In genomic region chr6:87407531-87407895, GRCh38 we compare ENCODE assay signal across 8 cellular contexts. TPM values are rescaled to one million over a fixed set of nuclear protein-coding genes. Genes with fewer than 3 reads are reported as not detected.
A peak's percentile ranks its signal among the peaks of the same experiment; 100 is the strongest.
DNase-seq lines count a peak whose midpoint lies in the region; ATAC-seq, FAIRE-seq and TF ChIP-seq lines count a peak whose summit lies in the region.

No MANE protein-coding gene starts in this region.

- H3K27ac ChIP-seq in astrocyte (ENCODE audit: low read depth, low read length) (peak overlapping the region; percentile 25), skin epidermis (peak overlapping the region in 19 of 21 experiments; percentile 16 to 84 (median 69))

- H3K9me3 ChIP-seq in astrocyte (ENCODE audit: insufficient read depth, low read depth, low read length) = no peaks in the 10 kb centered on the region
- H3K9me3 ChIP-seq in iPS-15b (ENCODE audit: control insufficient read depth, insufficient read depth, low read length) = no peaks in the 10 kb centered on the region

- no peak for DNase-seq in activated CD8-positive, alpha-beta memory T cell treated with anti-CD3 and anti-CD28 coated beads, Interleukin-2, amount 10 ng/mL, durations not matched to agents 7 days and 5 days
- DNase-seq in activated CD8-positive, alpha-beta memory T cell treated with anti-CD3 and anti-CD28 coated beads, Interleukin-2, amount 50 U/mL, for 48 hours = no peak
- DNase-seq in NCI-H345 (lab: John Stamatoyannopoulos, UW) = peak; percentile 74
- peak; percentile 18 for DNase-seq in astrocyte (ENCODE audit: low read depth)
- no peak for DNase-seq in activated effector memory CD4-positive, alpha-beta T cell treated with anti-CD3 and anti-CD28 coated beads, Interleukin-2, amount 50 U/mL, for 16 hours

- no peaks in the 10 kb centered on the region for H3K36me3 Mint-ChIP-seq in activated CD8-positive, alpha-beta memory T cell treated with anti-CD3 and anti-CD28 coated beads, Interleukin-2, amount 10 ng/mL, durations not matched to agents 7 days and 5 days
- H3K36me3 Mint-ChIP-seq in astrocyte (ENCODE audit: low read depth, unreplicated experiment) = no peaks in the 10 kb centered on the region

- no peak for TF ChIP-seq CTCF in astrocyte (IDR thresholded peaks at IDR 0.05; ENCODE audit: insufficient read depth, low read depth, low read length)

- no peaks in the 10 kb centered on the region for H3K79me2 ChIP-seq in astrocyte (ENCODE audit: insufficient read depth, low read length)

- FAIRE-seq in astrocyte (lab: Jason Lieb, UNC) = peak; percentile 17

- peaks cover 35% of the 10 kb centered on the region for H3K27me3 Mint-ChIP-seq in activated CD8-positive, alpha-beta memory T cell treated with anti-CD3 and anti-CD28 coated beads, Interleukin-2, amount 10 ng/mL, durations not matched to agents 7 days and 5 days
- H3K27me3 Mint-ChIP-seq in astrocyte (ENCODE audit: low read depth, unreplicated experiment) = no peaks in the 10 kb centered on the region

- H2AFZ ChIP-seq in astrocyte (ENCODE audit: low read depth, low read length) = peak overlapping the region; percentile 89

- CTCF ChIA-PET in activated CD8-positive, alpha-beta memory T cell treated with anti-CD3 and anti-CD28 coated beads, Interleukin-2, amount 10 ng/mL, durations not matched to agents 7 days and 5 days (lab: Charles Lee) = interaction anchor here (0.9 to 1.7 kb wide), 2 partner anchors 13 to 392 kb away, joined by 3 to 7 read pairs; no protein-coding TSS in a partner anchor

- H3K9ac ChIP-seq in astrocyte (ENCODE audit: low read length) (peak overlapping the region; percentile 75), iPS-15b (ENCODE audit: low read depth, low read length) (no peak overlapping the region)

- no peaks in the 10 kb centered on the region for H3K36me3 ChIP-seq in astrocyte (ENCODE audit: insufficient read depth, low read length)
- H3K36me3 ChIP-seq in iPS-15b (ENCODE audit: control insufficient read depth, insufficient read depth, low read length) = no peaks in the 10 kb centered on the region

- peaks cover 4% of the 10 kb centered on the region for H3K4me1 ChIP-seq in astrocyte (ENCODE audit: insufficient read depth, low read length)
- no peaks in the 10 kb centered on the region for H3K4me1 ChIP-seq in iPS-15b (ENCODE audit: control insufficient read depth, insufficient read depth, low read length)

- no peak overlapping the region for H3K27ac Mint-ChIP-seq in activated CD8-positive, alpha-beta memory T cell treated with anti-CD3 and anti-CD28 coated beads, Interleukin-2, amount 10 ng/mL, durations not matched to agents 7 days and 5 days
- H3K27ac Mint-ChIP-seq in astrocyte (ENCODE audit: unreplicated experiment) = peak overlapping the region; percentile 79

- no peaks in the 10 kb centered on the region for H4K20me1 ChIP-seq in astrocyte (ENCODE audit: insufficient read depth, low read length)

- peaks cover 11% of the 10 kb centered on the region for H3K4me1 Mint-ChIP-seq in activated CD8-positive, alpha-beta memory T cell treated with anti-CD3 and anti-CD28 coated beads, Interleukin-2, amount 10 ng/mL, durations not matched to agents 7 days and 5 days
- no peaks in the 10 kb centered on the region for H3K4me1 Mint-ChIP-seq in astrocyte (ENCODE audit: low read depth, unreplicated experiment)

- H3K4me3 Mint-ChIP-seq in activated CD8-positive, alpha-beta memory T cell treated with anti-CD3 and anti-CD28 coated beads, Interleukin-2, amount 10 ng/mL, durations not matched to agents 7 days and 5 days = peak overlapping the region; percentile 69
- H3K4me3 Mint-ChIP-seq in astrocyte (ENCODE audit: unreplicated experiment) = peak overlapping the region; percentile 91

- ATAC-seq in activated CD8-positive, alpha-beta memory T cell treated with anti-CD3 and anti-CD28 coated beads, Interleukin-2, amount 10 ng/mL, durations not matched to agents 7 days and 5 days = peak; percentile 5
- peak; percentile 12 for ATAC-seq in HG02678 (IDR thresholded peaks at IDR 0.05; ENCODE audit: unreplicated experiment)

- H3K4me3 ChIP-seq in astrocyte (ENCODE audit: insufficient read depth, low read depth, low read length) (peak overlapping the region; percentile 95), iPS-15b (ENCODE audit: low read depth, low read length) (peak overlapping the region; percentile 90), skin epidermis (peak overlapping the region; percentile 64 to 97 (median 83))

- no peaks in the 10 kb centered on the region for H3K9me3 Mint-ChIP-seq in activated CD8-positive, alpha-beta memory T cell treated with anti-CD3 and anti-CD28 coated beads, Interleukin-2, amount 10 ng/mL, durations not matched to agents 7 days and 5 days (ENCODE audit: low read depth)
- H3K9me3 Mint-ChIP-seq in astrocyte (ENCODE audit: unreplicated experiment) = no peaks in the 10 kb centered on the region

- H3K4me2 ChIP-seq in astrocyte (ENCODE audit: low read length) = peak overlapping the region; percentile 96

- H3K27me3 ChIP-seq in astrocyte (ENCODE audit: insufficient read depth, low read length) = no peaks in the 10 kb centered on the region
- H3K27me3 ChIP-seq in iPS-15b (ENCODE audit: control insufficient read depth, insufficient read depth, low read length) = no peaks in the 10 kb centered on the region

RNA-seq across cellular contexts. Expression of gene CFAP206, which starts 0.3 kb away (rescaled TPM):
- not detected for total RNA-seq in activated CD8-positive, alpha-beta memory T cell treated with anti-CD3 and anti-CD28 coated beads, Interleukin-2, amount 10 ng/mL, durations not matched to agents 7 days and 5 days
- total RNA-seq in astrocyte = 0.60 and 0.79 TPM in 2 replicates

Comparison
In these comparisons a context has a peak if more than half of its experiments do, and no peak if none do; other contexts are left out.
1. DNase-seq: peak in NCI-H345 (single experiment) and astrocyte (single experiment); none in activated CD8-positive, alpha-beta memory T cell treated with anti-CD3 and anti-CD28 coated beads, Interleukin-2, amount 10 ng/mL, durations not matched to agents 7 days and 5 days (single experiment), activated CD8-positive, alpha-beta memory T cell treated with anti-CD3 and anti-CD28 coated beads, Interleukin-2, amount 50 U/mL, for 48 hours (single experiment) and activated effector memory CD4-positive, alpha-beta T cell treated with anti-CD3 and anti-CD28 coated beads, Interleukin-2, amount 50 U/mL, for 16 hours (single experiment).
2. Peak in every context shown above with its lines, with median percentiles within 50 percentile points of each other: H3K4me3 ChIP-seq.